Comparison of ENCODE assay signal across 16 cellular contexts in the genomic region with DNA sequence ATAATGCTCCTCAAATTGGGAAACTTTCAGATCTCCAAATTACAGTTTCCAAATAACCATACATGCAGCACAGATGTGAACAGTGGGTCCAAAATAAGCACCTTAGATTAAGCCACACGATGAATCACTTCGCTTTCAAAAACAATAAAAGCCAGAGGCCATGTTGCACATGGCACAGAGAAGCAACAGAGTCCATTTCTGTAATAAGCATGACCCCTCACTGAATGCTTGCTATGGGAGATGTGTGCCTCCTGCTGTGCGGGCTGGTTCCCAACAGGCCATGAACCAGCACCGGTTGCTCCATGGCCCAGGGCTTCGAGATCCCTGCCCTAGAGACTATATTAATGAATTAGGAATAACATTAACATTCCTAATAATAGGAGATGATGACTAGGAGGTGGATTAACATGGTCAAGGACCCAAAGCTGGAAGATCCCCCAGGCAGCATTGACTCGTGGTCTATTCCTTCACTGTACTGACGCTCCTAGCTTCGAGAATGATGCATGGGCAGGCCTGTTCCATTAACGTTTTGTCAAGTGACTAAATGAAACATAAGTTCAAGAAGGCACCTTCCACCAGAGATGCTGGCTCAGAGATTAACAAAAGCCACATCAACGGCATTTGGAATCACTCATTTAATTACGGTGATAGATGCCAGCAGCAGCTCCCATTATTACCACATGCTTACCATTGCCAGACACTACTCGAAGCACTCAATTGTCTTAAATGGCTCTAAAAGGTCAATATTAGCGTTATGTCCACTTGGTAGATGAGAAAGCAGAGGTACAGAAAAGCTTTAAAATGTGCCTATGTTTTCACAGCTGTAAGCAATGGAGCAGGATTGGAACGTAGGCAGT.
DNase-seq lines count a peak whose midpoint lies in the region; ATAC-seq lines count a peak whose summit lies in the region.
"Had no signal": no experiment of that assay in that cellular context is flagged by ENCODE, and none has a peak within 500 bp of the region (broad histone marks: within the 10 kb centered on the region; RNA-seq: fewer than 3 reads in every experiment).

No MANE protein-coding gene starts in this region.

- peak; percentile 9 for ATAC-seq in HG03432 (IDR thresholded peaks at IDR 0.05; ENCODE audit: unreplicated experiment)
- ATAC-seq: HCT116 had no signal

- DNase-seq in RPMI7951 (ENCODE audit: low read depth): peak; percentile 28
- DNase-seq in brain pericyte (ENCODE audit: low read depth, low spot score): peak; percentile 84
- peak; percentile 70 for DNase-seq in islet precursor cell
- no peak for DNase-seq in SKM-1 (lab: John Stamatoyannopoulos, UW; ENCODE audit: unreplicated experiment)
- DNase-seq in SHP77 treated with DMSO at 0.1 percent for 48 hours (lab: John Stamatoyannopoulos, UW): no peak
- DNase-seq in activated naive CD4-positive, alpha-beta T cell treated with Interleukin-2 at 50 U/mL for 16 hours: no peak
- no peak for DNase-seq in SKM-1 treated with dmso at 0.1 percent for 144 hours (lab: John Stamatoyannopoulos, UW; ENCODE audit: unreplicated experiment)
- DNase-seq: CD4-positive, alpha-beta T cell; DMS79; GDM1; GM23248; NCI-H1048; NCI-H1694 treated with DMSO at 0.1 percent for 48 hours; NCI-H82 had no signal

Comparison
In these comparisons a context has a peak if more than half of its experiments do, and no peak if none do; other contexts are left out.
1. DNase-seq: peak in RPMI7951 (single experiment), brain pericyte (single experiment) and islet precursor cell (single experiment); none in SKM-1 (single experiment), SHP77 treated with DMSO at 0.1 percent for 48 hours (single experiment), activated naive CD4-positive, alpha-beta T cell treated with Interleukin-2 at 50 U/mL for 16 hours (single experiment) and SKM-1 treated with dmso at 0.1 percent for 144 hours (single experiment).